Comparison of ENCODE assay signal across 13 cellular contexts in the genomic region with DNA sequence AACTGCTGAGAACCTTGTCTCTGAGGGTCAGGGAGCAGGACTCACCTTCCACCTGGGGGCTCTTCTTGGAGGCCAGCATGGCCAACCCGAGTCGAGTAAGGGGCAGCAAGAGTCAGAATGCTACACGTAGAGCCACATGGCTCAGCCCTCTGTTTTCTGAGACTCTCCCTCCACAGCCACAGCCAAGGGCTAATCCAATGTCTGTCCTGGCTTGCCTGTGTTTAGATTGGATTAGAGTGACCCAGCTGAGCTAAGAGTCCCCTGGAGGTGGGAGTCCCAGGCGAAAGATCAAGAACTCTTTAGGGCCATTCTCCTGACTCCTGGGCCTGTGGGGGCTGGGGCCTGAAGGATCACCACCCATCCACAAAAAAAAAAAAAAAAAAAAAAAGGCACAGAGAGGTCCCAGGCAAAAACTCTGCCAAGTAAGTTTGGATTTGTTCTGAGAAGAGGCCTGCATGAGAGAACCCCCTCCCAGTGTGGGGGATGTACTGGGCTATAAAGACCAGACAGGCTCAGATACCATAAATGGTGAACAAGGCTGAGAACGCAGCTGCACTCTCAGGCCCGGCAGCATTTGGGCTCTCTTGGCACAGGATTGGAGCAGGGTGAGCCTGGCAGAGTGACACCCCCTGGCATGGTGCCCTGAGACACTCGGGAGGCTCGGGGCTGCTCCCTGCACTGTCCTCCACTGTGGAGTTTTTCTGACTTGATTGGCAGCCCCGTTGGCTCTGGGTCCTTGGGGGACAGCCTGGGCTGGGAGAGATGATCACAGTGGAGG.
DNase-seq lines count a peak whose midpoint lies in the region; ATAC-seq and TF ChIP-seq lines count a peak whose summit lies in the region.
"Had no signal": no experiment of that assay in that cellular context is flagged by ENCODE, and none has a peak within 500 bp of the region (broad histone marks: within the 10 kb centered on the region; RNA-seq: fewer than 3 reads in every experiment).

No MANE protein-coding gene starts in this region.

- peak overlapping the region; percentile 47 for H3K27ac ChIP-seq in muscle layer of colon (ENCODE audit: low read depth, low read length)
- peak overlapping the region; percentile 64 for H3K27ac ChIP-seq in thymus (ENCODE audit: low read depth)
- H3K27ac ChIP-seq: BLaER1 treated with 17β-estradiol and CSF1 and Interleukin-3, amounts not matched to agents 10 nM and 100 nM; ovary had no signal

- no peak overlapping the region for H3K4me3 ChIP-seq in fibroblast of pulmonary artery (replicated peaks; ENCODE audit: low read depth, low read length)
- no peak overlapping the region for H3K4me3 ChIP-seq in muscle layer of colon (ENCODE audit: low read depth in 1 of 2, low read length in 2 of 2)
- H3K4me3 ChIP-seq in thymus (ENCODE audit: low read length) = no peak overlapping the region
- H3K4me3 ChIP-seq: BLaER1 treated with 17β-estradiol and CSF1 and Interleukin-3, amounts not matched to agents 10 nM and 100 nM; ovary had no signal

- DNase-seq in NCI-H2196 (lab: John Stamatoyannopoulos, UW; ENCODE audit: unreplicated experiment) = peak; percentile 56
- peak; percentile 2 for DNase-seq in fibroblast of pulmonary artery (ENCODE audit: low read depth)
- DNase-seq in activated CD4-positive, alpha-beta T cell treated with anti-CD3 and anti-CD28 coated beads for 48 hours = no peak
- DNase-seq in DMS53 treated with DMSO at 0.1 percent for 48 hours (lab: John Stamatoyannopoulos, UW; ENCODE audit: unreplicated experiment) = no peak
- no peak for DNase-seq in SW480 (ENCODE audit: low spot score)
- DNase-seq: activated naive CD4-positive, alpha-beta T cell; NCI-H748 treated with DMSO at 0.1 percent for 48 hours; stimulated activated CD4-positive, alpha-beta T cell treated with anti-CD3 and anti-CD28 coated beads, Interleukin-2, amount 100 ng/mL, for 48 hours had no signal

- ATAC-seq in HG03045 (IDR thresholded peaks at IDR 0.05; ENCODE audit: unreplicated experiment) = no peak

- 92% methylated on average over 9 of the region's 9 CpGs for WGBS in thymus

- TF ChIP-seq CTCF in fibroblast of pulmonary artery (IDR thresholded peaks at IDR 0.05; ENCODE audit: low read length, missing control alignments) = no peak

- no peak overlapping the region for H3K9ac ChIP-seq in muscle layer of colon (ENCODE audit: low read length)
- H3K9ac ChIP-seq: BLaER1 treated with 17β-estradiol and CSF1 and Interleukin-3, amounts not matched to agents 10 nM and 100 nM had no signal

- H3K9me3 ChIP-seq in muscle layer of colon (ENCODE audit: low read length) = no peaks in the 10 kb centered on the region
- H3K9me3 ChIP-seq in thymus (ENCODE audit: control insufficient read depth) = no peaks in the 10 kb centered on the region
- H3K9me3 ChIP-seq: BLaER1 treated with 17β-estradiol and CSF1 and Interleukin-3, amounts not matched to agents 10 nM and 100 nM; ovary had no signal

- H3K27me3 ChIP-seq in muscle layer of colon (ENCODE audit: control insufficient read depth in 1 of 2, insufficient read depth in 2 of 2, low read length in 2 of 2) (no peaks in the 10 kb centered on the region), thymus (ENCODE audit: control insufficient read depth, insufficient read depth) (no peaks in the 10 kb centered on the region)
- H3K27me3 ChIP-seq: BLaER1 treated with 17β-estradiol and CSF1 and Interleukin-3, amounts not matched to agents 10 nM and 100 nM; ovary had no signal

- H3K4me1 ChIP-seq in muscle layer of colon (ENCODE audit: insufficient read depth, low read length) (peaks cover 15% of the 10 kb centered on the region), thymus (ENCODE audit: control insufficient read depth, insufficient read depth, low read length) (no peaks in the 10 kb centered on the region)

- H3K36me3 ChIP-seq in muscle layer of colon (ENCODE audit: insufficient read depth, low read length) (no peaks in the 10 kb centered on the region), thymus (ENCODE audit: control insufficient read depth, insufficient read depth) (no peaks in the 10 kb centered on the region)
- H3K36me3 ChIP-seq: BLaER1 treated with 17β-estradiol and CSF1 and Interleukin-3, amounts not matched to agents 10 nM and 100 nM; ovary had no signal

Comparison
In these comparisons a context has a peak if more than half of its experiments do, and no peak if none do; other contexts are left out.
1. DNase-seq: peak in NCI-H2196 (single experiment) and fibroblast of pulmonary artery (single experiment); none in activated CD4-positive, alpha-beta T cell treated with anti-CD3 and anti-CD28 coated beads for 48 hours (single experiment), DMS53 treated with DMSO at 0.1 percent for 48 hours (single experiment) and SW480 (single experiment).